ENCODE assay signal across 17 cellular contexts in genomic region chr3:142436936-142437585, GRCh38. TPM values are rescaled to one million over a fixed set of nuclear protein-coding genes. Genes with fewer than 3 reads are reported as not detected.
A peak's percentile ranks its signal among the peaks of the same experiment; 100 is the strongest.
DNase-seq lines count a peak whose midpoint lies in the region; ATAC-seq, FAIRE-seq and TF ChIP-seq lines count a peak whose summit lies in the region.
"Had no signal": no experiment of that assay in that cellular context is flagged by ENCODE, and none has a peak within 500 bp of the region (broad histone marks: within the 10 kb centered on the region; RNA-seq: fewer than 3 reads in every experiment).

No MANE protein-coding gene starts in this region.

- no peaks in the 10 kb centered on the region for H3K9me2 ChIP-seq in GM23248 (ENCODE audit: insufficient read depth)

- intact Hi-C loops in activated CD4-positive, alpha-beta T cell treated with anti-CD3 and anti-CD28 coated beads for 36 hours (cut with DNase I, micrococcal nuclease) = no loop called here
- intact Hi-C loops in Panc1 (cut with micrococcal nuclease; ENCODE audit: unreplicated experiment) (no loop called here), Right ventricle myocardium inferior (cut with DNase I) (no loop called here)

- H3K23ac ChIP-seq in mesenchymal stem cell (ENCODE audit: low read length in 2 of 2) = no peak overlapping the region

- H4K8ac ChIP-seq in mesenchymal stem cell (ENCODE audit: low read length) = no peak overlapping the region

- no peak overlapping the region for H3K4ac ChIP-seq in mesenchymal stem cell (ENCODE audit: low read depth in 1 of 2, low read length in 2 of 2)

- no peak overlapping the region for H3K9ac ChIP-seq in mesenchymal stem cell (ENCODE audit: low read length)
- H3K9ac ChIP-seq in GM23248 = no peak overlapping the region

- H4K20me1 ChIP-seq in GM23248 (ENCODE audit: insufficient read depth) = no peaks in the 10 kb centered on the region

- H3K14ac ChIP-seq in mesenchymal stem cell (ENCODE audit: low read length in 2 of 2) = no peak overlapping the region

- TSS peak; percentile 14 for BruUV-seq in Panc1 (replicated peaks; lab: Mats Ljungman, UMichigan)

- H3K4me1 ChIP-seq in Panc1 (ENCODE audit: control insufficient read depth, insufficient read depth, low read length) (no peaks in the 10 kb centered on the region), mesenchymal stem cell (ENCODE audit: control insufficient read depth, insufficient read depth, low read depth, low read length) (no peaks in the 10 kb centered on the region), GM23248 (ENCODE audit: insufficient read depth) (no peaks in the 10 kb centered on the region)

- ATAC-seq in activated CD4-positive, alpha-beta T cell treated with anti-CD3 and anti-CD28 coated beads for 36 hours = no peak
- ATAC-seq in Panc1 = no peak
- no peak for ATAC-seq in naive thymus-derived CD8-positive, alpha-beta T cell
- ATAC-seq in Right ventricle myocardium inferior = no peak

- no CpG with 5 or more reads among the region's 1 CpG for WGBS in mesenchymal stem cell
- 95 to 100% methylated on average over 1 of the region's 1 CpG for WGBS in GM23248 (ENCODE audit: low coverage in 1 of 2, low lambda C conversion rate in 2 of 2, missing lambda C conversion rate in 2 of 2), 2 experiments

- in situ Hi-C loops in Panc1 (cut with HindIII; ENCODE audit: low pct_unique_long_range_greater_than_20kb, low sequenced_read_pairs) = no loop called here
- in situ Hi-C loops in GM23248 (cut with MboI) = no loop called here

- H4K91ac ChIP-seq in mesenchymal stem cell (ENCODE audit: low read length) = no peak overlapping the region

- no peak overlapping the region for H2AK5ac ChIP-seq in mesenchymal stem cell (ENCODE audit: low read length, severe bottlenecking)

- H3K9me3 Mint-ChIP-seq in activated CD4-positive, alpha-beta T cell treated with anti-CD3 and anti-CD28 coated beads for 36 hours (ENCODE audit: low read depth) = no peaks in the 10 kb centered on the region
- no peaks in the 10 kb centered on the region for H3K9me3 Mint-ChIP-seq in naive thymus-derived CD8-positive, alpha-beta T cell

- no peak overlapping the region for H3K18ac ChIP-seq in mesenchymal stem cell (ENCODE audit: low read depth in 1 of 2, low read length in 2 of 2)

- FAIRE-seq in colon (lab: Jason Lieb, UNC) = peak; percentile 24
- FAIRE-seq: GM12892, H1 had no signal

- TF ChIP-seq CTCF in Panc1 (IDR thresholded peaks at IDR 0.05) = no peak

- H2BK5ac ChIP-seq in mesenchymal stem cell (ENCODE audit: low read depth, low read length, poor library complexity, severe bottlenecking) = no peak overlapping the region

- H2BK12ac ChIP-seq in mesenchymal stem cell (ENCODE audit: low read length in 2 of 2) = no peak overlapping the region

- H3K4me3 ChIP-seq in Panc1 (ENCODE audit: low read depth in 2 of 2, low read length in 2 of 2) (no peak overlapping the region), mesenchymal stem cell (ENCODE audit: insufficient read depth in 1 of 2, low read depth in 1 of 2, low read length in 2 of 2) (no peak overlapping the region), GM23248 (no peak overlapping the region)

- H3K79me2 ChIP-seq in GM23248 (ENCODE audit: insufficient read depth) = peaks cover 99% of the 10 kb centered on the region

- H2BK15ac ChIP-seq in mesenchymal stem cell (ENCODE audit: low read depth, poor library complexity, severe bottlenecking) = no peak overlapping the region

- H3K27ac Mint-ChIP-seq in activated CD4-positive, alpha-beta T cell treated with anti-CD3 and anti-CD28 coated beads for 36 hours = peak overlapping the region; percentile 6
- peak overlapping the region in 6 of 10 donors; percentile 0 to 32 (median 4) for H3K27ac Mint-ChIP-seq in naive thymus-derived CD8-positive, alpha-beta T cell

- POLR2A ChIA-PET in activated CD4-positive, alpha-beta T cell treated with anti-CD3 and anti-CD28 coated beads for 36 hours (lab: Charles Lee) = no interaction called here
- POLR2A ChIA-PET in Panc1 (lab: Charles Lee) = no interaction called here
- POLR2A ChIA-PET in naive thymus-derived CD8-positive, alpha-beta T cell (lab: Charles Lee) = no interaction called here

- no peak overlapping the region for H3K4me2 ChIP-seq in mesenchymal stem cell (ENCODE audit: low read length, poor library complexity, severe bottlenecking)
- H3K4me2 ChIP-seq in GM23248 (ENCODE audit: unreplicated experiment) = no peak overlapping the region

- H3K4me3 Mint-ChIP-seq in activated CD4-positive, alpha-beta T cell treated with anti-CD3 and anti-CD28 coated beads for 36 hours = no peak overlapping the region
- peak overlapping the region in 2 of 10 donors; percentile 3 to 11 for H3K4me3 Mint-ChIP-seq in naive thymus-derived CD8-positive, alpha-beta T cell

- H2BK120ac ChIP-seq in mesenchymal stem cell (ENCODE audit: low read depth, low read length) = no peak overlapping the region

- CTCF ChIA-PET in activated CD4-positive, alpha-beta T cell treated with anti-CD3 and anti-CD28 coated beads for 36 hours (lab: Charles Lee) = interaction anchor here (1.0 kb wide), 1 partner anchor 9 kb away, joined by 3 read pairs; no protein-coding TSS in a partner anchor
- CTCF ChIA-PET in Panc1 (lab: Charles Lee) = no interaction called here

- 0 out of 2 replicates have a peak, but pooled peaks cover 8% of the 10 kb centered on the region for H3F3A ChIP-seq in GM23248 (ENCODE audit: insufficient read depth)

- H3K4me1 Mint-ChIP-seq in activated CD4-positive, alpha-beta T cell treated with anti-CD3 and anti-CD28 coated beads for 36 hours = peaks cover 35% of the 10 kb centered on the region
- peaks cover 25 to 57% (median 50%) of the 10 kb centered on the region in 4 donors for H3K4me1 Mint-ChIP-seq in naive thymus-derived CD8-positive, alpha-beta T cell

- DNase-seq in activated CD4-positive, alpha-beta T cell treated with anti-CD3 and anti-CD28 coated beads for 36 hours = no peak
- DNase-seq in activated CD4-positive, alpha-beta T cell treated with anti-CD3 and anti-CD28 coated beads for 48 hours = no peak
- DNase-seq in Panc1 (ENCODE audit: low read depth, low spot score) (no peak), mesenchymal stem cell (no peak), GM23248 (no peak), Right ventricle myocardium inferior (ENCODE audit: missing footprints) (no peak)
- no peak for DNase-seq in naive thymus-derived CD8-positive, alpha-beta T cell
- DNase-seq: KBM-7, NCI-H1092, NCI-H146, NCI-H2081 treated with DMSO at 0.1 percent for 48 hours, NCI-H524, SIG-M5 had no signal

- H2AFZ ChIP-seq in mesenchymal stem cell (ENCODE audit: low read depth, low read length) (no peak overlapping the region), GM23248 (no peak overlapping the region)

- H3K9me3 ChIP-seq in Panc1 (ENCODE audit: control insufficient read depth, insufficient read depth, low read depth, low read length) = no peaks in the 10 kb centered on the region
- no peaks in the 10 kb centered on the region for H3K9me3 ChIP-seq in mesenchymal stem cell (ENCODE audit: control insufficient read depth, low read length)
- no peaks in the 10 kb centered on the region for H3K9me3 ChIP-seq in GM23248 (ENCODE audit: low read depth)

- peaks cover 22% of the 10 kb centered on the region for H3K36me3 Mint-ChIP-seq in activated CD4-positive, alpha-beta T cell treated with anti-CD3 and anti-CD28 coated beads for 36 hours (ENCODE audit: low read depth)
- H3K36me3 Mint-ChIP-seq in naive thymus-derived CD8-positive, alpha-beta T cell = peaks cover 0 to 39% (median 14%) of the 10 kb centered on the region in 3 donors

- H3K27ac ChIP-seq in Panc1 (ENCODE audit: low read length) (no peak overlapping the region), mesenchymal stem cell (ENCODE audit: low read length, poor library complexity, severe bottlenecking) (no peak overlapping the region), GM23248 (no peak overlapping the region)
- H3K27ac ChIP-seq: 22Rv1 had no signal

- H3K27me3 ChIP-seq in Panc1 (ENCODE audit: control insufficient read depth, insufficient read depth, low read length) = no peaks in the 10 kb centered on the region
- H3K27me3 ChIP-seq in mesenchymal stem cell (ENCODE audit: control insufficient read depth in 1 of 2, insufficient read depth in 1 of 2, low read length in 2 of 2) = no peaks in the 10 kb centered on the region
- no peaks in the 10 kb centered on the region for H3K27me3 ChIP-seq in GM23248 (replicated peaks; ENCODE audit: insufficient read depth)

- H3K27me3 Mint-ChIP-seq in activated CD4-positive, alpha-beta T cell treated with anti-CD3 and anti-CD28 coated beads for 36 hours = no peaks in the 10 kb centered on the region
- no peaks in the 10 kb centered on the region for H3K27me3 Mint-ChIP-seq in naive thymus-derived CD8-positive, alpha-beta T cell

- peaks cover 3% of the 10 kb centered on the region; the same call in 1 of the 2 replicates for H3K36me3 ChIP-seq in Panc1 (ENCODE audit: control insufficient read depth, insufficient read depth, low read length)
- peaks cover 0 to 14% of the 10 kb centered on the region in 2 experiments for H3K36me3 ChIP-seq in mesenchymal stem cell (ENCODE audit: control insufficient read depth in 1 of 2, insufficient read depth in 2 of 2, low read depth in 1 of 2, low read length in 2 of 2)
- peaks cover 6% of the 10 kb centered on the region; the same call in 1 of the 2 replicates for H3K36me3 ChIP-seq in GM23248 (ENCODE audit: low read depth)

- peaks cover 10% of the 10 kb centered on the region for H3K79me1 ChIP-seq in mesenchymal stem cell (replicated peaks; ENCODE audit: low read length, poor library complexity, severe bottlenecking)

RNA-seq across cellular contexts. Expression of gene XRN1, which starts 10.8 kb away (rescaled TPM):
- 100 to 1,000 TPM in 1 of 2 experiments, 10 to 100 TPM in 1; 54.2 to 117 TPM for total RNA-seq in activated CD4-positive, alpha-beta T cell treated with anti-CD3 and anti-CD28 coated beads for 36 hours
- total RNA-seq in Panc1 (2021; ENCODE audit: unreplicated experiment) (29.9 TPM), Right ventricle myocardium inferior (13.2 TPM)
- 7.7 TPM for polyA plus RNA-seq in Panc1 (2012; ENCODE audit: insufficient read length)
- 100 to 1,000 TPM in 1 of 2 experiments, 10 to 100 TPM in 1; 89.7 to 117 TPM for total RNA-seq in naive thymus-derived CD8-positive, alpha-beta T cell
- 10 to 100 TPM; 55.7 to 66.0 (median 57.4) TPM for polyA plus RNA-seq in naive thymus-derived CD8-positive, alpha-beta T cell
- polyA plus RNA-seq in mesenchymal stem cell (2013, experiment 1 of 2) = 15.8 TPM
- polyA plus RNA-seq in mesenchymal stem cell (2013, experiment 2 of 2) = 14.1 TPM
- total RNA-seq in GM23248 (2014; rRNA removed; shearing (Covaris generic)) = 18.0 and 35.0 TPM in 2 replicates
- 15.4 and 17.5 TPM in 2 replicates for polyA plus RNA-seq in GM23248 (2016; fragmentation: Nextera tagmentation; extraction: Ambion mirVana)
